In the genomic region with DNA sequence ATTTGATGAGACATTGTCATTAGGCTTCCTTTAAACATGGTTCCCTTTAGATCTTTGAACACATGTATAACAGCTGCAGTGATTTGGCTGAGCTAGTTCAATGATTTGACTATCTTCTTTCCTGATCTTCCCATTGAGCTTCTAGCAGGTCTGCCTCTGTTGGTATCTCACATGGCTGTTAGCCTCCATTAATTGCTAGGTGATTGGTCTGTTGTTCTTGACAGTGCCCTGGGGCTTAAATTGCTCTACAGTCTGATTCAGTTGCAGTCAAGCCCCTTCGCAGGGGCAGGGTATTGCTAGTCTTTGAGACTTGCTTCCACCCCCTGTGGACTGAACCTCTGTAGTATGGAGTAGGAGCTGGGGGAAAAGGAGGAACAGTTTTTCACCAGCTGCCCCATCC, we compare ENCODE assay signal across 15 cellular contexts.
"Had no signal": no experiment of that assay in that cellular context is flagged by ENCODE, and none has a peak within 500 bp of the region (broad histone marks: within the 10 kb centered on the region; RNA-seq: fewer than 3 reads in every experiment).

No MANE protein-coding gene starts in this region.

- ATAC-seq: activated naive CD4-positive, alpha-beta T cell treated with anti-CD3 and anti-CD28 coated beads, Interleukin-2, amount 50 U/mL, for 72 hours; effector memory CD8-positive, alpha-beta T cell; natural killer cell; psoas muscle; upper lobe of right lung had no signal

- H3K27ac ChIP-seq: psoas muscle, sigmoid colon, suprapubic skin, upper lobe of right lung had no signal

- H3K9me3 Mint-ChIP-seq: activated naive CD4-positive, alpha-beta T cell treated with anti-CD3 and anti-CD28 coated beads, Interleukin-2, amount 50 U/mL, for 72 hours; central memory CD8-positive, alpha-beta T cell; effector memory CD8-positive, alpha-beta T cell; natural killer cell had no signal

- H3K36me3 ChIP-seq: sigmoid colon, suprapubic skin, upper lobe of right lung had no signal

- H3K9me3 ChIP-seq: psoas muscle, sigmoid colon, suprapubic skin, upper lobe of right lung had no signal

- H3K4me1 ChIP-seq: psoas muscle, sigmoid colon, upper lobe of right lung had no signal

- H3K36me3 Mint-ChIP-seq: natural killer cell had no signal

- H3K4me1 Mint-ChIP-seq: natural killer cell had no signal

- DNase-seq: activated CD4-positive, alpha-beta T cell treated with anti-CD3 and anti-CD28 coated beads, Interleukin-2, amount 50 U/mL, for 1 hour; amniotic stem cell; cortex of kidney; effector memory CD8-positive, alpha-beta T cell; hippocampal formation; natural killer cell; psoas muscle; sigmoid colon; stimulated activated CD4-positive, alpha-beta T cell treated with anti-CD3 and anti-CD28 coated beads, Interleukin-12 subunit alpha, Interleukin-12 subunit beta, amount 100 ng/mL, for 4 hours; stimulated activated naive CD4-positive, alpha-beta T cell; T-helper 2 cell; upper lobe of right lung had no signal

- H3K4me3 Mint-ChIP-seq: central memory CD8-positive, alpha-beta T cell; effector memory CD8-positive, alpha-beta T cell; natural killer cell had no signal

- H3K4me3 ChIP-seq: psoas muscle, sigmoid colon, suprapubic skin, upper lobe of right lung had no signal

- H3K27ac Mint-ChIP-seq: effector memory CD8-positive, alpha-beta T cell; natural killer cell had no signal
